10 cellular contexts compared by ENCODE assay signal in the genomic region with DNA sequence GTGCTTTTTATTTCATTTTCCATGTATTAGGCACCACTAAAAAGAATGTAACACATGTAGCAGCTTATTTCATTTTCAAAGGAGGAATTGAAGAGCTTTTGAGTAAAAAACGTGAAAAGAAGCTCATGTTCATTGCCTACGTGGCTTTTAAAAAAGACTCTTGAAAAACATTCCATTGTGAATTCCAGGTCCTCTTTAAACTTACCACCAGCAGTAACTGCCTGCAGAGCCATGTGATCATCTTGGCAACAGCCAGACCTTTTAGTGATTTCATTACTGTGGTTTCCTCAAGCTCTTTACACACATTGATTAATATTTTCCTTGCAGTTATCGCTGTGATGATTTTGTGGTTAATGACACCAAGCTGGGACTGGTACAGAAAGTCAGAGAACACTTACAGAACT. TPM values are rescaled to one million over a fixed set of nuclear protein-coding genes. Genes with fewer than 3 reads are reported as not detected.
DNase-seq lines count a peak whose midpoint lies in the region; ATAC-seq, FAIRE-seq and TF ChIP-seq lines count a peak whose summit lies in the region.
"Had no signal": no experiment of that assay in that cellular context is flagged by ENCODE, and none has a peak within 500 bp of the region (broad histone marks: within the 10 kb centered on the region; RNA-seq: fewer than 3 reads in every experiment).

No MANE protein-coding gene starts in this region.

- no peak for DNase-seq in HepG2 (ENCODE audit: low spot score)
- peak; percentile 85 for DNase-seq in adipocyte (ENCODE audit: low read depth)
- no peak for DNase-seq in stimulated activated effector memory CD8-positive, alpha-beta T cell treated with anti-CD3 and anti-CD28 coated beads, Interleukin-12 subunit alpha, Interleukin-12 subunit beta, amount 100 ng/mL, for 72 hours (ENCODE audit: low spot score in 2 of 2)
- no peak for DNase-seq in C1 segment of cervical spinal cord (lab: John Stamatoyannopoulos, UW)
- DNase-seq: activated naive CD8-positive, alpha-beta T cell treated with anti-CD3 and anti-CD28 coated beads, Interleukin-2, amount 10 ng/mL, durations not matched to agents 7 days and 5 days had no signal

- H3K27ac Mint-ChIP-seq in stimulated activated effector memory CD8-positive, alpha-beta T cell treated with anti-CD3 and anti-CD28 coated beads, Interleukin-12 subunit alpha, Interleukin-12 subunit beta, amount 100 ng/mL, for 72 hours, result peak overlapping the region; percentile 21
- H3K27ac Mint-ChIP-seq: activated naive CD8-positive, alpha-beta T cell treated with anti-CD3 and anti-CD28 coated beads, Interleukin-2, amount 10 ng/mL, durations not matched to agents 7 days and 5 days had no signal

- 16% methylated on average over 3 of the region's 3 CpGs for WGBS in liver
- WGBS in HepG2 (ENCODE audit: low lambda C conversion rate), result 95% methylated on average over 3 of the region's 3 CpGs

- TF ChIP-seq EP300 in HepG2 (IDR thresholded peaks at IDR 0.05; ENCODE audit: low read depth in 2 of 2, low read length in 2 of 2) (no peak), HepG2 (CRISPR knock-in tag; IDR thresholded peaks at IDR 0.05; ENCODE audit: borderline replicate concordance) (no peak)

- peaks cover 68% of the 10 kb centered on the region for H3K36me3 Mint-ChIP-seq in stimulated activated effector memory CD8-positive, alpha-beta T cell treated with anti-CD3 and anti-CD28 coated beads, Interleukin-12 subunit alpha, Interleukin-12 subunit beta, amount 100 ng/mL, for 72 hours

- no peaks in the 10 kb centered on the region for H4K20me1 ChIP-seq in HepG2 (ENCODE audit: insufficient read depth, low read length)

- TF ChIP-seq CTCF in liver (IDR thresholded peaks at IDR 0.05; ENCODE audit: low read depth, low read length, missing input control) (no peak), HepG2 (CRISPR knock-in tag; IDR thresholded peaks at IDR 0.05) (no peak)

- POLR2A ChIA-PET in HepG2 (lab: Yijun Ruan, JAX), result no interaction called here

- BruUV-seq in HepG2 (replicated peaks; lab: Mats Ljungman, UMichigan), result no TSS peak

- FAIRE-seq in HepG2 (lab: Jason Lieb, UNC), result no peak

- H3K27me3 ChIP-seq in liver (ENCODE audit: control insufficient read depth in 4 of 4, insufficient read depth in 4 of 4, low read length in 3 of 4) (no peaks in the 10 kb centered on the region), HepG2 (ENCODE audit: control insufficient read depth in 1 of 2, insufficient read depth in 2 of 2, low read length in 2 of 2) (no peaks in the 10 kb centered on the region), adipocyte (replicated peaks; ENCODE audit: control insufficient read depth, insufficient read depth, low read length) (no peaks in the 10 kb centered on the region), iPS-15b (ENCODE audit: control insufficient read depth, insufficient read depth, low read length) (no peaks in the 10 kb centered on the region)
- H3K27me3 ChIP-seq: tibial nerve had no signal

- intact Hi-C loops in HepG2 (cut with micrococcal nuclease; ENCODE audit: unreplicated experiment), result no loop called here

- H3K36me3 ChIP-seq in liver (ENCODE audit: control insufficient read depth in 4 of 4, insufficient read depth in 3 of 4, low read depth in 1 of 4, low read length in 3 of 4) (peaks cover 0 to 12% (median 9%) of the 10 kb centered on the region in 4 donors), HepG2 (replicated peaks in 1 of 2; ENCODE audit: control insufficient read depth in 1 of 2, insufficient read depth in 2 of 2, low read length in 2 of 2) (peaks cover 5 to 22% of the 10 kb centered on the region in 2 experiments), adipocyte (ENCODE audit: control insufficient read depth, insufficient read depth, low read length, severe bottlenecking) (peaks cover 28% of the 10 kb centered on the region), iPS-15b (ENCODE audit: control insufficient read depth, insufficient read depth, low read length) (no peaks in the 10 kb centered on the region)

- no peaks in the 10 kb centered on the region for H3K9me3 Mint-ChIP-seq in stimulated activated effector memory CD8-positive, alpha-beta T cell treated with anti-CD3 and anti-CD28 coated beads, Interleukin-12 subunit alpha, Interleukin-12 subunit beta, amount 100 ng/mL, for 72 hours

- H3K9ac ChIP-seq in liver (ENCODE audit: low read depth in 1 of 2, low read length in 2 of 2) (peak overlapping the region in 1 of 2 donors; percentile 19), HepG2 (ENCODE audit: insufficient read depth, low read depth, low read length) (no peak overlapping the region), adipocyte (ENCODE audit: low read length) (peak overlapping the region; percentile 74), iPS-15b (ENCODE audit: low read depth, low read length) (no peak overlapping the region)

- ATAC-seq in HepG2 (no peak), HG02970 (IDR thresholded peaks at IDR 0.05; ENCODE audit: low FRiP score, unreplicated experiment) (no peak), GM21447 (IDR thresholded peaks at IDR 0.05; ENCODE audit: unreplicated experiment) (no peak)
- ATAC-seq in stimulated activated effector memory CD8-positive, alpha-beta T cell treated with anti-CD3 and anti-CD28 coated beads, Interleukin-12 subunit alpha, Interleukin-12 subunit beta, amount 100 ng/mL, for 72 hours, result peak; percentile 89

- H3K4me3 ChIP-seq in liver (ENCODE audit: low read depth in 1 of 3, low read length in 3 of 3) (no peak overlapping the region), HepG2 (replicated peaks in 1 of 3; ENCODE audit: insufficient read depth in 1 of 3, low read depth in 2 of 3, low read length in 3 of 3) (no peak overlapping the region), adipocyte (ENCODE audit: low read length) (peak overlapping the region; percentile 68), iPS-15b (ENCODE audit: low read depth, low read length) (peak overlapping the region; percentile 3)
- H3K4me3 ChIP-seq: tibial nerve had no signal

- peaks cover 0 to 14% (median 5%) of the 10 kb centered on the region in 4 donors for H3K4me1 ChIP-seq in liver (ENCODE audit: control insufficient read depth in 4 of 4, insufficient read depth in 4 of 4, low read length in 3 of 4)
- no peaks in the 10 kb centered on the region for H3K4me1 ChIP-seq in HepG2 (ENCODE audit: insufficient read depth, low read length)
- peaks cover 35% of the 10 kb centered on the region for H3K4me1 ChIP-seq in adipocyte (ENCODE audit: control insufficient read depth, insufficient read depth, low read length)
- H3K4me1 ChIP-seq in iPS-15b (ENCODE audit: control insufficient read depth, insufficient read depth, low read length), result peaks cover 10% of the 10 kb centered on the region

- no peak overlapping the region for H2AFZ ChIP-seq in HepG2 (ENCODE audit: low read length)

- H3K9me3 ChIP-seq in liver (ENCODE audit: control insufficient read depth in 4 of 4, low read length in 3 of 4) (no peaks in the 10 kb centered on the region), HepG2 (ENCODE audit: low read length) (no peaks in the 10 kb centered on the region), adipocyte (ENCODE audit: control insufficient read depth, low read length) (no peaks in the 10 kb centered on the region), iPS-15b (ENCODE audit: control insufficient read depth, insufficient read depth, low read length) (no peaks in the 10 kb centered on the region)
- H3K9me3 ChIP-seq: tibial nerve had no signal

- H3K4me1 Mint-ChIP-seq in stimulated activated effector memory CD8-positive, alpha-beta T cell treated with anti-CD3 and anti-CD28 coated beads, Interleukin-12 subunit alpha, Interleukin-12 subunit beta, amount 100 ng/mL, for 72 hours, result peaks cover 42% of the 10 kb centered on the region

- CTCF ChIA-PET in HepG2 (lab: Yijun Ruan, JAX; ENCODE audit: low intra/inter-chr PET ratio, low total read pairs), result no interaction called here

- no peak overlapping the region for H3K4me3 Mint-ChIP-seq in stimulated activated effector memory CD8-positive, alpha-beta T cell treated with anti-CD3 and anti-CD28 coated beads, Interleukin-12 subunit alpha, Interleukin-12 subunit beta, amount 100 ng/mL, for 72 hours
- H3K4me3 Mint-ChIP-seq: activated naive CD8-positive, alpha-beta T cell treated with anti-CD3 and anti-CD28 coated beads, Interleukin-2, amount 10 ng/mL, durations not matched to agents 7 days and 5 days had no signal

- no peak for TF ChIP-seq POLR2A in HepG2 (IDR thresholded peaks at IDR 0.05; ENCODE audit: insufficient read depth in 1 of 2, low read depth in 2 of 2, low read length in 2 of 2)

- no peak overlapping the region for H3K4me2 ChIP-seq in HepG2 (ENCODE audit: low read depth, low read length)

- peaks cover 23% of the 10 kb centered on the region for H3K79me2 ChIP-seq in HepG2 (ENCODE audit: insufficient read depth, low read length)

- TF ChIP-seq RAD21 in liver (IDR thresholded peaks at IDR 0.05), result peak; percentile 34 to 37
- TF ChIP-seq RAD21 in HepG2 (CRISPR knock-in tag; IDR thresholded peaks at IDR 0.05), result no peak

- in situ Hi-C loops in HepG2 (cut with HindIII; ENCODE audit: extremely low pct_ligation_motif_present, low pct_unique_long_range_greater_than_20kb), result loop anchor here (25.0 kb wide), 1 partner anchor 266 kb away; a partner anchor contains a TSS

- peak overlapping the region; percentile 29 to 48 for H3K27ac ChIP-seq in liver (ENCODE audit: low read depth in 1 of 2, low read length in 2 of 2)
- no peak overlapping the region for H3K27ac ChIP-seq in HepG2 (ENCODE audit: extremely low read length, insufficient read depth, low read length)

RNA-seq across cellular contexts. Expression of a gene that starts 43.8 kb away (rescaled TPM):
- under 1 TPM; 0.19 to 0.25 TPM for total RNA-seq in liver
- under 1 TPM; 0.18 to 0.29 TPM for polyA plus RNA-seq in liver
- total RNA-seq in HepG2 (2016; rRNA removed; fragmentation: Illumina TruSeq; extraction: Trizol), result 0.20 and 0.33 TPM in 2 replicates
- 0.44 and 0.71 TPM in 2 replicates for total RNA-seq in HepG2 (2016; cell fraction: cytosol; rRNA removed; fragmentation: Illumina TruSeq; extraction: Trizol; ENCODE audit: low read depth)
- total RNA-seq in HepG2 (2016; cell fraction: insoluble cytoplasmic fraction; rRNA removed; fragmentation: Illumina TruSeq; extraction: Trizol), result 0.19 and 0.50 TPM in 2 replicates
- 0.52 and 0.59 TPM in 2 replicates for total RNA-seq in HepG2 (2016; cell fraction: membrane; rRNA removed; fragmentation: Illumina TruSeq; extraction: Trizol)
- 0.47 and 1.1 TPM in 2 replicates for total RNA-seq in HepG2 (2016; cell fraction: nucleus; rRNA removed; fragmentation: Illumina TruSeq; extraction: Trizol)
- polyA plus RNA-seq in HepG2 (2011; rRNA removed), result 0.09 and 0.15 TPM in 2 replicates
- polyA plus RNA-seq in HepG2 (2011; cell fraction: cytosol; rRNA removed), result 0.18 and 0.27 TPM in 2 replicates
- 0.43 and 0.68 TPM in 2 replicates for polyA plus RNA-seq in HepG2 (2011; cell fraction: nucleus; rRNA removed)
- polyA plus RNA-seq in HepG2 (2012), result 0.17 and 0.48 TPM in 2 replicates
- polyA plus RNA-seq in HepG2 (2016; cell fraction: cytosol; fragmentation: Illumina TruSeq; extraction: Trizol; ENCODE audit: low read depth), result 0.26 and 0.31 TPM in 2 replicates
- 0.45 and 0.47 TPM in 2 replicates for polyA plus RNA-seq in HepG2 (2016; cell fraction: insoluble cytoplasmic fraction; fragmentation: Illumina TruSeq; extraction: Trizol; ENCODE audit: low read depth)
- polyA plus RNA-seq in HepG2 (2016; cell fraction: membrane; fragmentation: Illumina TruSeq; extraction: Trizol; ENCODE audit: low read depth), result 0.47 and 0.55 TPM in 2 replicates
- 0.40 and 1.6 TPM in 2 replicates for polyA plus RNA-seq in HepG2 (2016; cell fraction: nucleus; fragmentation: Illumina TruSeq; extraction: Trizol; ENCODE audit: insufficient read depth, low read depth)
- 0.54 and 0.63 TPM in 2 replicates for polyA minus RNA-seq in HepG2 (2011; rRNA and poly(A)+ RNA removed; ENCODE audit: low replicate concordance)
- polyA minus RNA-seq in HepG2 (2011; cell fraction: cytosol; rRNA and poly(A)+ RNA removed), result not detected in 2 replicates
- 0.99 and 1.2 TPM in 2 replicates for polyA minus RNA-seq in HepG2 (2011; cell fraction: nucleus; rRNA and poly(A)+ RNA removed)

RNA-seq across cellular contexts. Expression of a gene that starts 49.0 kb away (rescaled TPM):
- total RNA-seq in liver (10 to 100 TPM; 17.3 to 25.4 TPM), HepG2 (2016; rRNA removed; fragmentation: Illumina TruSeq; extraction: Trizol) (55.9 and 61.2 TPM in 2 replicates)
- polyA plus RNA-seq in liver (10 to 100 TPM in 1 of 2 donors, 1 to 10 TPM in 1; 8.5 to 12.3 TPM), HepG2 (2011; rRNA removed) (14.3 and 16.0 TPM in 2 replicates)
- total RNA-seq in HepG2 (2016; cell fraction: cytosol; rRNA removed; fragmentation: Illumina TruSeq; extraction: Trizol; ENCODE audit: low read depth), result 201 and 217 TPM in 2 replicates
- 52.9 and 64.6 TPM in 2 replicates for total RNA-seq in HepG2 (2016; cell fraction: insoluble cytoplasmic fraction; rRNA removed; fragmentation: Illumina TruSeq; extraction: Trizol)
- total RNA-seq in HepG2 (2016; cell fraction: membrane; rRNA removed; fragmentation: Illumina TruSeq; extraction: Trizol), result 111 and 117 TPM in 2 replicates
- 87.7 and 94.7 TPM in 2 replicates for total RNA-seq in HepG2 (2016; cell fraction: nucleus; rRNA removed; fragmentation: Illumina TruSeq; extraction: Trizol)
- polyA plus RNA-seq in HepG2 (2011; cell fraction: cytosol; rRNA removed), result 10.3 and 13.3 TPM in 2 replicates
- polyA plus RNA-seq in HepG2 (2011; cell fraction: nucleus; rRNA removed), result 39.8 and 44.5 TPM in 2 replicates
- 36.2 and 40.8 TPM in 2 replicates for polyA plus RNA-seq in HepG2 (2012)
- 10.3 and 13.7 TPM in 2 replicates for polyA plus RNA-seq in HepG2 (2016; cell fraction: cytosol; fragmentation: Illumina TruSeq; extraction: Trizol; ENCODE audit: low read depth)
- 42.1 and 42.7 TPM in 2 replicates for polyA plus RNA-seq in HepG2 (2016; cell fraction: insoluble cytoplasmic fraction; fragmentation: Illumina TruSeq; extraction: Trizol; ENCODE audit: low read depth)
- polyA plus RNA-seq in HepG2 (2016; cell fraction: membrane; fragmentation: Illumina TruSeq; extraction: Trizol; ENCODE audit: low read depth), result 25.5 and 25.9 TPM in 2 replicates
- 86.8 and 90.5 TPM in 2 replicates for polyA plus RNA-seq in HepG2 (2016; cell fraction: nucleus; fragmentation: Illumina TruSeq; extraction: Trizol; ENCODE audit: insufficient read depth, low read depth)
- polyA minus RNA-seq in HepG2 (2011; rRNA and poly(A)+ RNA removed; ENCODE audit: low replicate concordance), result 30.9 and 34.8 TPM in 2 replicates
- 30.4 and 30.9 TPM in 2 replicates for polyA minus RNA-seq in HepG2 (2011; cell fraction: cytosol; rRNA and poly(A)+ RNA removed)
- polyA minus RNA-seq in HepG2 (2011; cell fraction: nucleus; rRNA and poly(A)+ RNA removed), result 88.7 and 110 TPM in 2 replicates

Comparison
In these comparisons a context has a peak if more than half of its experiments do, and no peak if none do; other contexts are left out.
1. H3K4me3 ChIP-seq: peak in adipocyte (single experiment) and iPS-15b (single experiment); none in liver (0 of 3) and HepG2 (0 of 3).